ENCODE assay signal across 30 cellular contexts in the genomic region with DNA sequence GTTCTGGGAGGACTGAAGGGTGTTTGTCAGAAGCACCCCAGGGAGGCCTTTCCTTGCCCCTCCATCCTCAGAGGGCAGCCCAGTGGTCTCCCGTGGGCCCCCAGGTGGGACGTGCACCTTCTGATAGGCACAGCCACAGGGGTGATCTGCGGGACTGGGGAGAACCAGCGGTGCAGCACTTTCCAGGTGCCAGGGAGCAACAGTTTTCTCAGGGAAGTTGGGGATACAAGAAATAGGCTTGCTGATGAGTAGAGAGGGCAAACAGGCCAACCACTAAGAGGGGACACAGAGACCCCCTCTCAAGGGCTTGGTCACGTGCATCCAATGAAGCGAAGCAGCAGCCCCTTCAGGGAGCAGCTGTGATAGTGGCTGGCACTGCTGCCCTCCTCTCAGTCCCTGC.
"Had no signal": no experiment of that assay in that cellular context is flagged by ENCODE, and none has a peak within 500 bp of the region (broad histone marks: within the 10 kb centered on the region; RNA-seq: fewer than 3 reads in every experiment).

No MANE protein-coding gene starts in this region.

- H3K27me3 Mint-ChIP-seq: activated CD4-positive, alpha-beta memory T cell treated with anti-CD3 and anti-CD28 coated beads for 36 hours; activated CD4-positive, alpha-beta T cell treated with anti-CD3 and anti-CD28 coated beads for 36 hours; activated CD4-positive, alpha-beta T cell treated with anti-CD3 and anti-CD28 coated beads, Interleukin-2, amount 10 ng/mL, durations not matched to agents 24 days and 14 days; activated CD8-positive, alpha-beta memory T cell treated with anti-CD3 and anti-CD28 coated beads, Interleukin-2, amount 10 ng/mL, durations not matched to agents 7 days and 5 days; activated naive CD4-positive, alpha-beta T cell treated with anti-CD3 and anti-CD28 coated beads, Interleukin-2, amount 10 ng/mL, durations not matched to agents 7 days and 5 days; activated T-cell treated with anti-CD3 and anti-CD28 coated beads, Interleukin-2, amount 50 U/mL, for 24 hours; central memory CD8-positive, alpha-beta T cell; dendritic cell treated with granulocyte-macrophage colony-stimulating factor and Interleukin-4, amounts not matched to agents 40 ng/mL and 50 ng/mL, for 4 days had no signal

- H3K9me3 ChIP-seq: heart left ventricle had no signal

- DNase-seq: activated CD4-positive, alpha-beta memory T cell treated with anti-CD3 and anti-CD28 coated beads for 36 hours; activated CD4-positive, alpha-beta T cell treated with anti-CD3 and anti-CD28 coated beads for 36 hours; activated CD4-positive, alpha-beta T cell treated with anti-CD3 and anti-CD28 coated beads, Interleukin-2, amount 10 ng/mL, durations not matched to agents 24 days and 14 days; activated CD4-positive, CD25-positive, alpha-beta regulatory T cell; activated CD4-positive, CD25-positive, alpha-beta regulatory T cell treated with anti-CD3 and anti-CD28 coated beads, Interleukin-2, amount 50 U/mL, for 72 hours; activated CD8-positive, alpha-beta memory T cell treated with anti-CD3 and anti-CD28 coated beads, Interleukin-2, amount 10 ng/mL, durations not matched to agents 7 days and 5 days; activated CD8-positive, alpha-beta memory T cell treated with anti-CD3 and anti-CD28 coated beads, Interleukin-2, amount 50 U/mL, for 4 hours; activated CD8-positive, alpha-beta T cell treated with anti-CD3 and anti-CD28 coated beads, Interleukin-2, amount 10 ng/mL, durations not matched to agents 7 days and 5 days; activated gamma-delta T cell; activated naive CD4-positive, alpha-beta T cell; activated naive CD4-positive, alpha-beta T cell treated with anti-CD3 and anti-CD28 coated beads, Interleukin-2, amount 10 ng/mL, durations not matched to agents 7 days and 5 days; activated T-cell treated with anti-CD3 and anti-CD28 coated beads for 4 hours; activated T-cell treated with anti-CD3 and anti-CD28 coated beads, Interleukin-2, amount 50 U/mL, for 24 hours; activated T-cell treated with anti-CD3 and anti-CD28 coated beads, Interleukin-2, amount 50 U/mL, for 72 hours; amniotic stem cell; anterior cingulate cortex; brain microvascular endothelial cell; dorsolateral prefrontal cortex; effector memory CD4-positive, alpha-beta T cell; endodermal cell; foreskin fibroblast; glutamatergic neuron; heart left ventricle; T-helper 2 cell had no signal

- H3K27me3 ChIP-seq: brain microvascular endothelial cell, dorsolateral prefrontal cortex, heart left ventricle had no signal

- H3K36me3 Mint-ChIP-seq: activated naive CD4-positive, alpha-beta T cell treated with anti-CD3 and anti-CD28 coated beads, Interleukin-2, amount 50 U/mL, for 72 hours had no signal

- H3K4me3 ChIP-seq: coronary artery, dorsolateral prefrontal cortex, heart left ventricle had no signal

- H3K9me3 Mint-ChIP-seq: activated CD4-positive, alpha-beta memory T cell treated with anti-CD3 and anti-CD28 coated beads for 36 hours; activated CD4-positive, alpha-beta T cell treated with anti-CD3 and anti-CD28 coated beads, Interleukin-2, amount 10 ng/mL, durations not matched to agents 24 days and 14 days; activated naive CD4-positive, alpha-beta T cell treated with anti-CD3 and anti-CD28 coated beads, Interleukin-2, amount 10 ng/mL, durations not matched to agents 7 days and 5 days; activated naive CD4-positive, alpha-beta T cell treated with anti-CD3 and anti-CD28 coated beads, Interleukin-2, amount 50 U/mL, for 72 hours; activated T-cell treated with anti-CD3 and anti-CD28 coated beads, Interleukin-2, amount 50 U/mL, for 24 hours; activated T-cell treated with anti-CD3 and anti-CD28 coated beads, Interleukin-2, amount 50 U/mL, for 72 hours; central memory CD8-positive, alpha-beta T cell; dendritic cell treated with granulocyte-macrophage colony-stimulating factor and Interleukin-4, amounts not matched to agents 40 ng/mL and 50 ng/mL, for 4 days; endodermal cell had no signal

- H3K27ac Mint-ChIP-seq: activated CD4-positive, alpha-beta memory T cell treated with anti-CD3 and anti-CD28 coated beads for 36 hours; activated CD4-positive, alpha-beta T cell treated with anti-CD3 and anti-CD28 coated beads for 36 hours; activated CD4-positive, alpha-beta T cell treated with anti-CD3 and anti-CD28 coated beads, Interleukin-2, amount 10 ng/mL, durations not matched to agents 24 days and 14 days; activated CD8-positive, alpha-beta memory T cell treated with anti-CD3 and anti-CD28 coated beads, Interleukin-2, amount 10 ng/mL, durations not matched to agents 7 days and 5 days; activated CD8-positive, alpha-beta T cell treated with anti-CD3 and anti-CD28 coated beads, Interleukin-2, amount 10 ng/mL, durations not matched to agents 7 days and 5 days; activated naive CD4-positive, alpha-beta T cell treated with anti-CD3 and anti-CD28 coated beads, Interleukin-2, amount 10 ng/mL, durations not matched to agents 7 days and 5 days; activated naive CD4-positive, alpha-beta T cell treated with anti-CD3 and anti-CD28 coated beads, Interleukin-2, amount 50 U/mL, for 72 hours; activated T-cell treated with anti-CD3 and anti-CD28 coated beads, Interleukin-2, amount 50 U/mL, for 24 hours; activated T-cell treated with anti-CD3 and anti-CD28 coated beads, Interleukin-2, amount 50 U/mL, for 72 hours; dendritic cell treated with granulocyte-macrophage colony-stimulating factor and Interleukin-4, amounts not matched to agents 40 ng/mL and 50 ng/mL, for 4 days; endodermal cell had no signal

- H3K4me3 Mint-ChIP-seq: activated CD4-positive, alpha-beta memory T cell treated with anti-CD3 and anti-CD28 coated beads for 36 hours; activated CD4-positive, alpha-beta T cell treated with anti-CD3 and anti-CD28 coated beads for 36 hours; activated CD4-positive, alpha-beta T cell treated with anti-CD3 and anti-CD28 coated beads, Interleukin-2, amount 10 ng/mL, durations not matched to agents 24 days and 14 days; activated CD8-positive, alpha-beta memory T cell treated with anti-CD3 and anti-CD28 coated beads, Interleukin-2, amount 10 ng/mL, durations not matched to agents 7 days and 5 days; activated CD8-positive, alpha-beta T cell treated with anti-CD3 and anti-CD28 coated beads, Interleukin-2, amount 10 ng/mL, durations not matched to agents 7 days and 5 days; activated naive CD4-positive, alpha-beta T cell treated with anti-CD3 and anti-CD28 coated beads, Interleukin-2, amount 10 ng/mL, durations not matched to agents 7 days and 5 days; activated T-cell treated with anti-CD3 and anti-CD28 coated beads, Interleukin-2, amount 50 U/mL, for 24 hours; activated T-cell treated with anti-CD3 and anti-CD28 coated beads, Interleukin-2, amount 50 U/mL, for 72 hours; central memory CD8-positive, alpha-beta T cell; dendritic cell treated with granulocyte-macrophage colony-stimulating factor and Interleukin-4, amounts not matched to agents 40 ng/mL and 50 ng/mL, for 4 days; endodermal cell had no signal

- FAIRE-seq: astrocyte, frontal cortex had no signal

- H3K4me1 Mint-ChIP-seq: activated CD4-positive, alpha-beta T cell treated with anti-CD3 and anti-CD28 coated beads for 36 hours; activated CD4-positive, alpha-beta T cell treated with anti-CD3 and anti-CD28 coated beads, Interleukin-2, amount 10 ng/mL, durations not matched to agents 24 days and 14 days; activated CD8-positive, alpha-beta memory T cell treated with anti-CD3 and anti-CD28 coated beads, Interleukin-2, amount 10 ng/mL, durations not matched to agents 7 days and 5 days; activated naive CD4-positive, alpha-beta T cell treated with anti-CD3 and anti-CD28 coated beads, Interleukin-2, amount 10 ng/mL, durations not matched to agents 7 days and 5 days; endodermal cell had no signal

- H3K27ac ChIP-seq: brain microvascular endothelial cell, coronary artery had no signal
